In the genomic region with DNA sequence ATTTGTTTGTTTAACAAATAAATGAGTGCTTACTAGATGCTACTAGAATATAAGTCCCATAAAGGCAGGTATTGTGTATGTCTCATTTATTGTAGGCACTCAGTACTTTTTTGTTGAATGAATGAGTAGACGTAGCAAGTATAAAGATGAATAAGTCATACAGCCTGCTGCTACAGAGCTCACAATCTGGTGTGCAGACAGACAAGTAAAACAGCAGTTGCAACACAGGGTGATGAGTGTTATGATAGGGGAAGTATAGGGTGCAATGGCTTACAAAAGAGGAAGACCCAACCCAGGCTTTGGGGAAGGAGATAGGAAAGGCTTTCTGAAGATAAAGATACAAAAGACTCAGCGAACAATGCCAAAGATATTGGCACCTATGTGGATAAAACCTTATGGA, we compare ENCODE assay signal across 14 cellular contexts. TPM values are rescaled to one million over a fixed set of nuclear protein-coding genes. Genes with fewer than 3 reads are reported as not detected.
DNase-seq lines count a peak whose midpoint lies in the region; ATAC-seq lines count a peak whose summit lies in the region.
"Had no signal": no experiment of that assay in that cellular context is flagged by ENCODE, and none has a peak within 500 bp of the region (broad histone marks: within the 10 kb centered on the region; RNA-seq: fewer than 3 reads in every experiment).

No MANE protein-coding gene starts in this region.

- DNase-seq in NCI-H1694 treated with DMSO at 0.1 percent for 48 hours (lab: John Stamatoyannopoulos, UW) (peak; percentile 5), NCI-H1694 (lab: John Stamatoyannopoulos, UW) (no peak), SKM-1 (lab: John Stamatoyannopoulos, UW; ENCODE audit: unreplicated experiment) (peak; percentile 97), globus pallidus (ENCODE audit: low spot score) (peak; percentile 29), superior temporal gyrus (ENCODE audit: extremely low spot score) (peak; percentile 24), occipital lobe (lab: John Stamatoyannopoulos, UW) (no peak)
- DNase-seq: DMS153; immature natural killer cell; mammary epithelial cell; naive thymus-derived CD8-positive, alpha-beta T cell; NCI-H1417 treated with DMSO at 0.1 percent for 48 hours; NCI-H226 had no signal

- ATAC-seq in HG03571 (IDR thresholded peaks at IDR 0.05; ENCODE audit: unreplicated experiment) (no peak), GM18861 (IDR thresholded peaks at IDR 0.05; ENCODE audit: unreplicated experiment) (no peak)
- ATAC-seq: naive thymus-derived CD8-positive, alpha-beta T cell had no signal

RNA-seq across cellular contexts. Expression of a gene that starts 47.7 kb away (rescaled TPM):
- total RNA-seq in occipital lobe, result 0.31 TPM
- total RNA-seq: naive thymus-derived CD8-positive, alpha-beta T cell had no signal

Comparison
In these comparisons a context has a peak if more than half of its experiments do, and no peak if none do; other contexts are left out.
1. DNase-seq: peak in NCI-H1694 treated with DMSO at 0.1 percent for 48 hours (single experiment), SKM-1 (single experiment), globus pallidus (single experiment) and superior temporal gyrus (single experiment); none in NCI-H1694 (single experiment) and occipital lobe (single experiment).